Comparison of ENCODE assay signal across 10 cellular contexts in the genomic region with DNA sequence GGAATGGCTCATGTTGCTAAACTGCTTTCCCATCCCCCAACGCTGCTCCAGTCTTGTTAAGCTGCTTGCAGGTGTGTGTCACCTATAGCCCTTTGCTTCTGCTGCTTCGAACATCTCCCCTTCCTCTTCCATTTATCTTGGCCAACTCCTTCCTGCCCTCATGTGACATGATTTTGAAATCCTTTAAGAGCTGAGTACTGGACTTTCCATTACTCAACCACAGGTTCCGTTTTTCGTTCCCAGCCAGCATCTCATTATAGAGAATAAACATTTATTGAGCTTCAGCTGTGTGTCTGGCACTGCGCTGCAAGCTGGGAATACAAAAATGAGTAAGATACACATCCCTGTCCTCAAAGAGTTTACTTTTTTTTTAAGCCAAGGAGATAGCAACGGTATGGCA. TPM values are rescaled to one million over a fixed set of nuclear protein-coding genes. Genes with fewer than 3 reads are reported as not detected.
DNase-seq lines count a peak whose midpoint lies in the region; ATAC-seq and TF ChIP-seq lines count a peak whose summit lies in the region.
"Had no signal": no experiment of that assay in that cellular context is flagged by ENCODE, and none has a peak within 500 bp of the region (broad histone marks: within the 10 kb centered on the region; RNA-seq: fewer than 3 reads in every experiment).

No MANE protein-coding gene starts in this region.

- no peak for DNase-seq in SK-N-SH
- peak; percentile 89 for DNase-seq in SIG-M5 (lab: John Stamatoyannopoulos, UW)
- DNase-seq in fibroblast of villous mesenchyme (ENCODE audit: low read depth) = peak; percentile 58
- DNase-seq in spleen = no peak
- no peak for DNase-seq in DMS53 (lab: John Stamatoyannopoulos, UW)

- no peak for TF ChIP-seq RAD21 in SK-N-SH (IDR thresholded peaks at IDR 0.05; ENCODE audit: low read length)

- intact Hi-C loops in spleen (cut with DNase I; ENCODE audit: low total_unique reads) = no loop called here

- no peak for TF ChIP-seq POLR2A in spleen (IDR thresholded peaks at IDR 0.05)

- H3K4me2 ChIP-seq in SK-N-SH = peak overlapping the region; percentile 85; the same call in 1 of the 2 replicates

- TF ChIP-seq CTCF in SK-N-SH (IDR thresholded peaks at IDR 0.05) (no peak), fibroblast of villous mesenchyme (IDR thresholded peaks at IDR 0.05; ENCODE audit: insufficient read depth, low read depth, low read length) (no peak), spleen (IDR thresholded peaks at IDR 0.05 in 8 of 11, conservative IDR thresholded peaks at IDR 0.05 in 3 of 11) (no peak)

- H3K4me3 ChIP-seq in SK-N-SH (ENCODE audit: low read depth in 2 of 2, low read length in 1 of 2) (peak overlapping the region in 1 of 2 experiments; percentile 83; a peak in 2 of 4 replicates), fibroblast of villous mesenchyme (ENCODE audit: low read depth, low read length) (no peak overlapping the region), spleen (peak overlapping the region in 4 of 8 donors; percentile 56 to 77 (median 68))

- no peak for ATAC-seq in SK-N-SH treated with all-trans-retinoic acid at 6 μM for 48 hours
- no peak for ATAC-seq in GM21447 (IDR thresholded peaks at IDR 0.05; ENCODE audit: unreplicated experiment)
- ATAC-seq in HG03097 (IDR thresholded peaks at IDR 0.05; ENCODE audit: low FRiP score, unreplicated experiment) = no peak

- H3K79me2 ChIP-seq in SK-N-SH (ENCODE audit: insufficient read depth) = peaks cover 67% of the 10 kb centered on the region

- CTCF ChIA-PET in SK-N-SH (lab: Yijun Ruan, JAX) = interaction anchor here (0.7 to 2.6 kb wide), 2 partner anchors 14 to 119 kb away, joined by 3 to 8 read pairs; no protein-coding TSS in a partner anchor

- H3K27me3 ChIP-seq in SK-N-SH (ENCODE audit: insufficient read depth) (no peaks in the 10 kb centered on the region), spleen (replicated peaks in 1 of 7) (no peaks in the 10 kb centered on the region)
- H3K27me3 ChIP-seq: esophagus muscularis mucosa had no signal

- no peaks in the 10 kb centered on the region for H4K20me1 ChIP-seq in SK-N-SH (ENCODE audit: insufficient read depth)

- peaks cover 10% of the 10 kb centered on the region for H3F3A ChIP-seq in SK-N-SH (replicated peaks; ENCODE audit: insufficient read depth)

- H3K4me1 ChIP-seq in SK-N-SH (ENCODE audit: control insufficient read depth in 1 of 2, insufficient read depth in 2 of 2, low read depth in 1 of 2, low read length in 1 of 2) = peaks cover 21 to 24% of the 10 kb centered on the region in 2 experiments; a peak in 3 of 4 replicates
- peaks cover 12 to 61% (median 42%) of the 10 kb centered on the region in 6 donors for H3K4me1 ChIP-seq in spleen

- POLR2A ChIA-PET in SK-N-SH (lab: Yijun Ruan, JAX) = no interaction called here

- no peak overlapping the region for H2AFZ ChIP-seq in SK-N-SH (ENCODE audit: low read depth)

- H3K9ac ChIP-seq in SK-N-SH = no peak overlapping the region

- no peak for TF ChIP-seq EP300 in SK-N-SH (IDR thresholded peaks at IDR 0.05; ENCODE audit: borderline replicate concordance in 1 of 2, low read depth in 1 of 2, low read length in 1 of 2)

- 88% methylated on average over 6 of the region's 6 CpGs for WGBS in SK-N-SH (ENCODE audit: low lambda C conversion rate)
- 48 to 78% (median 66%) methylated on average over 6 of the region's 6 CpGs for WGBS in spleen, 5 donors

- no peaks in the 10 kb centered on the region for H3K9me3 ChIP-seq in SK-N-SH
- H3K9me3 ChIP-seq in spleen = peaks cover 0 to 11% (median 9%) of the 10 kb centered on the region in 8 donors
- H3K9me3 ChIP-seq: esophagus muscularis mucosa had no signal

- H3K36me3 ChIP-seq in SK-N-SH (replicated peaks in 1 of 2; ENCODE audit: control insufficient read depth in 1 of 2, insufficient read depth in 2 of 2, low read length in 1 of 2) (peaks cover 0 to 5% of the 10 kb centered on the region in 2 experiments), spleen (peaks cover 0 to 22% (median 0%) of the 10 kb centered on the region in 6 donors)

- H3K9me2 ChIP-seq in SK-N-SH = no peaks in the 10 kb centered on the region

- H3K27ac ChIP-seq in SK-N-SH (ENCODE audit: low read depth in 2 of 2, low read length in 1 of 2) = no peak overlapping the region
- peak overlapping the region in 7 of 8 donors; percentile 90 to 94 (median 93) for H3K27ac ChIP-seq in spleen
- H3K27ac ChIP-seq: 22Rv1 had no signal

TF ChIP-seq in SK-N-SH, 30 proteins besides CTCF, POLR2A, EP300 and RAD21 (continues in another document):
- TF ChIP-seq, protein P1, sequence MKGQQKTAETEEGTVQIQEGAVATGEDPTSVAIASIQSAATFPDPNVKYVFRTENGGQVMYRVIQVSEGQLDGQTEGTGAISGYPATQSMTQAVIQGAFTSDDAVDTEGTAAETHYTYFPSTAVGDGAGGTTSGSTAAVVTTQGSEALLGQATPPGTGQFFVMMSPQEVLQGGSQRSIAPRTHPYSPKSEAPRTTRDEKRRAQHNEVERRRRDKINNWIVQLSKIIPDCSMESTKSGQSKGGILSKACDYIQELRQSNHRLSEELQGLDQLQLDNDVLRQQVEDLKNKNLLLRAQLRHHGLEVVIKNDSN (IDR thresholded peaks at IDR 0.05; ENCODE audit: borderline replicate concordance, low read depth) = no peak
- TF ChIP-seq NFIC (IDR thresholded peaks at IDR 0.05; ENCODE audit: borderline replicate concordance) (no peak), JUND (IDR thresholded peaks at IDR 0.05) (no peak), RFX5 (IDR thresholded peaks at IDR 0.05; ENCODE audit: low read length) (no peak), CHD2 (IDR thresholded peaks at IDR 0.05; ENCODE audit: low read length, partially characterized antibody) (no peak), FOXM1 (IDR thresholded peaks at IDR 0.05; ENCODE audit: low read depth) (no peak), GATA2 (CRISPR knock-in tag; IDR thresholded peaks at IDR 0.05) (no peak), EZH2phosphoT487 (IDR thresholded peaks at IDR 0.05; ENCODE audit: borderline replicate concordance, low read depth) (no peak), SMC3 (IDR thresholded peaks at IDR 0.05; ENCODE audit: low read depth, low read length) (no peak), RCOR1 (IDR thresholded peaks at IDR 0.05; ENCODE audit: low read length) (no peak), TCF12 (IDR thresholded peaks at IDR 0.05) (no peak)
- TF ChIP-seq, protein P2, sequence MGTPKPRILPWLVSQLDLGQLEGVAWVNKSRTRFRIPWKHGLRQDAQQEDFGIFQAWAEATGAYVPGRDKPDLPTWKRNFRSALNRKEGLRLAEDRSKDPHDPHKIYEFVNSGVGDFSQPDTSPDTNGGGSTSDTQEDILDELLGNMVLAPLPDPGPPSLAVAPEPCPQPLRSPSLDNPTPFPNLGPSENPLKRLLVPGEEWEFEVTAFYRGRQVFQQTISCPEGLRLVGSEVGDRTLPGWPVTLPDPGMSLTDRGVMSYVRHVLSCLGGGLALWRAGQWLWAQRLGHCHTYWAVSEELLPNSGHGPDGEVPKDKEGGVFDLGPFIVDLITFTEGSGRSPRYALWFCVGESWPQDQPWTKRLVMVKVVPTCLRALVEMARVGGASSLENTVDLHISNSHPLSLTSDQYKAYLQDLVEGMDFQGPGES (IDR thresholded peaks at IDR 0.05; ENCODE audit: low read depth, low read length) = no peak

TF ChIP-seq in SK-N-SH treated with all-trans-retinoic acid at 6 μM for 48 hours, 23 proteins besides CTCF, POLR2A, EP300 and RAD21 (continues in another document):
- TF ChIP-seq ZNF565 (CRISPR knock-in tag; conservative IDR thresholded peaks at IDR 0.05; ENCODE audit: low read depth) = no peak
- TF ChIP-seq SNAI2 (CRISPR knock-in tag; IDR thresholded peaks at IDR 0.05) = no peak
- TF ChIP-seq, protein P3, sequence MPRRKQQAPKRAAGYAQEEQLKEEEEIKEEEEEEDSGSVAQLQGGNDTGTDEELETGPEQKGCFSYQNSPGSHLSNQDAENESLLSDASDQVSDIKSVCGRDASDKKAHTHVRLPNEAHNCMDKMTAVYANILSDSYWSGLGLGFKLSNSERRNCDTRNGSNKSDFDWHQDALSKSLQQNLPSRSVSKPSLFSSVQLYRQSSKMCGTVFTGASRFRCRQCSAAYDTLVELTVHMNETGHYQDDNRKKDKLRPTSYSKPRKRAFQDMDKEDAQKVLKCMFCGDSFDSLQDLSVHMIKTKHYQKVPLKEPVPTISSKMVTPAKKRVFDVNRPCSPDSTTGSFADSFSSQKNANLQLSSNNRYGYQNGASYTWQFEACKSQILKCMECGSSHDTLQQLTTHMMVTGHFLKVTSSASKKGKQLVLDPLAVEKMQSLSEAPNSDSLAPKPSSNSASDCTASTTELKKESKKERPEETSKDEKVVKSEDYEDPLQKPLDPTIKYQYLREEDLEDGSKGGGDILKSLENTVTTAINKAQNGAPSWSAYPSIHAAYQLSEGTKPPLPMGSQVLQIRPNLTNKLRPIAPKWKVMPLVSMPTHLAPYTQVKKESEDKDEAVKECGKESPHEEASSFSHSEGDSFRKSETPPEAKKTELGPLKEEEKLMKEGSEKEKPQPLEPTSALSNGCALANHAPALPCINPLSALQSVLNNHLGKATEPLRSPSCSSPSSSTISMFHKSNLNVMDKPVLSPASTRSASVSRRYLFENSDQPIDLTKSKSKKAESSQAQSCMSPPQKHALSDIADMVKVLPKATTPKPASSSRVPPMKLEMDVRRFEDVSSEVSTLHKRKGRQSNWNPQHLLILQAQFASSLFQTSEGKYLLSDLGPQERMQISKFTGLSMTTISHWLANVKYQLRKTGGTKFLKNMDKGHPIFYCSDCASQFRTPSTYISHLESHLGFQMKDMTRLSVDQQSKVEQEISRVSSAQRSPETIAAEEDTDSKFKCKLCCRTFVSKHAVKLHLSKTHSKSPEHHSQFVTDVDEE (CRISPR knock-in tag; IDR thresholded peaks at IDR 0.05) = no peak
- TF ChIP-seq, protein P4, sequence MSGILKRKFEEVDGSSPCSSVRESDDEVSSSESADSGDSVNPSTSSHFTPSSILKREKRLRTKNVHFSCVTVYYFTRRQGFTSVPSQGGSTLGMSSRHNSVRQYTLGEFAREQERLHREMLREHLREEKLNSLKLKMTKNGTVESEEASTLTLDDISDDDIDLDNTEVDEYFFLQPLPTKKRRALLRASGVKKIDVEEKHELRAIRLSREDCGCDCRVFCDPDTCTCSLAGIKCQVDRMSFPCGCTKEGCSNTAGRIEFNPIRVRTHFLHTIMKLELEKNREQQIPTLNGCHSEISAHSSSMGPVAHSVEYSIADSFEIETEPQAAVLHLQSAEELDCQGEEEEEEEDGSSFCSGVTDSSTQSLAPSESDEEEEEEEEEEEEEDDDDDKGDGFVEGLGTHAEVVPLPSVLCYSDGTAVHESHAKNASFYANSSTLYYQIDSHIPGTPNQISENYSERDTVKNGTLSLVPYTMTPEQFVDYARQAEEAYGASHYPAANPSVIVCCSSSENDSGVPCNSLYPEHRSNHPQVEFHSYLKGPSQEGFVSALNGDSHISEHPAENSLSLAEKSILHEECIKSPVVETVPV (CRISPR knock-in tag; IDR thresholded peaks at IDR 0.05) = no peak
- TF ChIP-seq ZFP30 (CRISPR knock-in tag; IDR thresholded peaks at IDR 0.05) = no peak
- no peak for TF ChIP-seq ZNF8 (CRISPR knock-in tag; IDR thresholded peaks at IDR 0.05)
- no peak for TF ChIP-seq CSDC2 (CRISPR knock-in tag; IDR thresholded peaks at IDR 0.05)

RNA-seq across cellular contexts. Expression of a gene that starts 1.7 kb away (rescaled TPM):
- polyA plus RNA-seq in SK-N-SH (2012; rRNA removed) (29.5 and 44.5 TPM in 2 replicates), spleen (10 to 100 TPM in 1 of 3 donors, 1 to 10 TPM in 2; 7.5 to 13.4 (median 8.6) TPM)
- polyA plus RNA-seq in SK-N-SH (2012; cell fraction: cytosol; rRNA removed) = 30.6 and 32.5 TPM in 2 replicates
- 56.7 and 62.5 TPM in 2 replicates for polyA plus RNA-seq in SK-N-SH (2012; cell fraction: nucleus; rRNA removed)
- total RNA-seq in fibroblast of villous mesenchyme (95.7 and 131 TPM in 2 replicates), spleen (100 to 1,000 TPM in 3 of 7 donors, 10 to 100 TPM in 4; 73.8 to 114 (median 81.8) TPM)

Comparison
In these comparisons a context has a peak if more than half of its experiments do, and no peak if none do; other contexts are left out.
1. DNase-seq: peak in SIG-M5 (single experiment) and fibroblast of villous mesenchyme (single experiment); none in SK-N-SH (single experiment), spleen (single experiment) and DMS53 (single experiment).
2. H3K27ac ChIP-seq: peak in spleen (7 of 8); none in SK-N-SH (0 of 2).